1 cellular context compared by ENCODE assay signal in genomic region chr1:201384406-201384782, GRCh38.
TF ChIP-seq lines count a peak whose summit lies in the region.

No MANE protein-coding gene starts in this region.

TF ChIP-seq in IMR-90, 13 proteins besides CTCF, POLR2A, EP300 and RAD21 (continued from another document):
- TF ChIP-seq, protein P1, sequence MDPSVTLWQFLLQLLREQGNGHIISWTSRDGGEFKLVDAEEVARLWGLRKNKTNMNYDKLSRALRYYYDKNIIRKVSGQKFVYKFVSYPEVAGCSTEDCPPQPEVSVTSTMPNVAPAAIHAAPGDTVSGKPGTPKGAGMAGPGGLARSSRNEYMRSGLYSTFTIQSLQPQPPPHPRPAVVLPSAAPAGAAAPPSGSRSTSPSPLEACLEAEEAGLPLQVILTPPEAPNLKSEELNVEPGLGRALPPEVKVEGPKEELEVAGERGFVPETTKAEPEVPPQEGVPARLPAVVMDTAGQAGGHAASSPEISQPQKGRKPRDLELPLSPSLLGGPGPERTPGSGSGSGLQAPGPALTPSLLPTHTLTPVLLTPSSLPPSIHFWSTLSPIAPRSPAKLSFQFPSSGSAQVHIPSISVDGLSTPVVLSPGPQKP (IDR thresholded peaks at IDR 0.05; ENCODE audit: borderline replicate concordance, low read depth, low read length): no peak
- TF ChIP-seq MXI1 (IDR thresholded peaks at IDR 0.05; ENCODE audit: borderline replicate concordance, low read depth, low read length) (no peak), SMC3 (IDR thresholded peaks at IDR 0.05; ENCODE audit: low read depth, low read length) (no peak), MAFK (IDR thresholded peaks at IDR 0.05; ENCODE audit: low read depth, low read length) (no peak), CEBPB (IDR thresholded peaks at IDR 0.05; ENCODE audit: low read depth, low read length) (no peak), MAZ (IDR thresholded peaks at IDR 0.05; ENCODE audit: borderline replicate concordance, low read depth, low read length) (no peak)
